30 cellular contexts compared by ENCODE assay signal in genomic region chr2:59658906-59659305, GRCh38.
DNase-seq lines count a peak whose midpoint lies in the region; ATAC-seq and TF ChIP-seq lines count a peak whose summit lies in the region.
"Had no signal": no experiment of that assay in that cellular context is flagged by ENCODE, and none has a peak within 500 bp of the region (broad histone marks: within the 10 kb centered on the region; RNA-seq: fewer than 3 reads in every experiment).

No MANE protein-coding gene starts in this region.

- WGBS in testis, 2 donors = 74 to 90% methylated on average over 3 of the region's 3 CpGs

- H3K4me1 Mint-ChIP-seq in MCF 10A (ENCODE audit: insufficient read depth, unreplicated experiment) = peaks cover 44% of the 10 kb centered on the region
- H3K4me1 Mint-ChIP-seq: B cell, IgD-negative memory B cell had no signal

- H3K4me3 Mint-ChIP-seq in MCF 10A (ENCODE audit: unreplicated experiment) = no peak overlapping the region
- H3K4me3 Mint-ChIP-seq: B cell; CD8-positive, alpha-beta T cell; IgD-negative memory B cell had no signal

- H3K4me1 ChIP-seq in breast epithelium (no peaks in the 10 kb centered on the region), upper lobe of right lung (no peaks in the 10 kb centered on the region), testis (no peaks in the 10 kb centered on the region)
- H3K4me1 ChIP-seq: Caco-2 had no signal

- H3K36me3 ChIP-seq in breast epithelium = no peaks in the 10 kb centered on the region
- H3K36me3 ChIP-seq in upper lobe of right lung = no peaks in the 10 kb centered on the region
- no peaks in the 10 kb centered on the region for H3K36me3 ChIP-seq in testis (ENCODE audit: low read depth, missing control alignments)

- H3K9me3 Mint-ChIP-seq in MCF 10A (ENCODE audit: unreplicated experiment) = no peaks in the 10 kb centered on the region
- H3K9me3 Mint-ChIP-seq: CD8-positive, alpha-beta T cell had no signal

- H3K27ac ChIP-seq in breast epithelium (no peak overlapping the region), upper lobe of right lung (no peak overlapping the region), testis (no peak overlapping the region)
- H3K27ac ChIP-seq: 22Rv1, C4-2B, HL-60, KMS-11, RWPE1 had no signal

- H3K27me3 Mint-ChIP-seq in MCF 10A (ENCODE audit: insufficient read depth, unreplicated experiment) = no peaks in the 10 kb centered on the region
- H3K27me3 Mint-ChIP-seq: IgD-negative memory B cell had no signal

- no peak for TF ChIP-seq POLR2A in breast epithelium (IDR thresholded peaks at IDR 0.05)
- no peak for TF ChIP-seq POLR2A in testis (IDR thresholded peaks at IDR 0.05)

- intact Hi-C loops in MCF 10A (cut with micrococcal nuclease) = loop anchor here (5.0 kb wide), 1 partner anchor 893 kb away; the partner anchor contains the start of gene BCL11A
- intact Hi-C loops in breast epithelium (cut with DNase I; ENCODE audit: low total_unique reads) = no loop called here
- intact Hi-C loops in upper lobe of right lung (cut with DNase I) = no loop called here
- intact Hi-C loops in testis (cut with DNase I; ENCODE audit: low total_unique reads) = no loop called here

- no peaks in the 10 kb centered on the region for H3K9me3 ChIP-seq in breast epithelium
- no peaks in the 10 kb centered on the region for H3K9me3 ChIP-seq in upper lobe of right lung
- no peaks in the 10 kb centered on the region for H3K9me3 ChIP-seq in testis
- H3K9me3 ChIP-seq: Caco-2 had no signal

- POLR2A ChIA-PET in MCF 10A (lab: Yijun Ruan, JAX) = interaction anchor here (0.6 to 0.7 kb wide), 2 partner anchors 14 to 100 kb away, joined by 3 read pairs; no protein-coding TSS in a partner anchor

- H3K27me3 ChIP-seq in breast epithelium = no peaks in the 10 kb centered on the region
- no peaks in the 10 kb centered on the region for H3K27me3 ChIP-seq in upper lobe of right lung
- no peaks in the 10 kb centered on the region for H3K27me3 ChIP-seq in testis

- peak; percentile 14 for DNase-seq in DMS53 (lab: John Stamatoyannopoulos, UW)
- no peak for DNase-seq in DMS53 treated with DMSO at 0.1 percent for 48 hours (lab: John Stamatoyannopoulos, UW; ENCODE audit: unreplicated experiment)
- DNase-seq in MCF 10A (ENCODE audit: unreplicated experiment) = peak; percentile 64
- DNase-seq in breast epithelium (ENCODE audit: low spot score in 2 of 2) = no peak
- peak; percentile 65 for DNase-seq in epithelial cell of esophagus (ENCODE audit: low read depth)
- DNase-seq in upper lobe of right lung = no peak
- DNase-seq in testis = no peak
- DNase-seq: Caco-2; CD8-positive, alpha-beta T cell; DMS 273 treated with DMSO at 0.1 percent for 48 hours; HCEC 1CT; MV-4-11; NCI-H1417; NCI-H1694; NCI-H2029 treated with DMSO at 0.1 percent for 48 hours; NCI-H2171; NCI-H226; NCI-H524; NCI-H774; SHP77; T-helper 1 cell had no signal

- H3K4me3 ChIP-seq in breast epithelium (no peak overlapping the region), epithelial cell of esophagus (ENCODE audit: low read length) (no peak overlapping the region), upper lobe of right lung (no peak overlapping the region), testis (no peak overlapping the region)

- CTCF ChIA-PET in MCF 10A (lab: Yijun Ruan, JAX) = interaction anchor here (0.7 kb wide), 1 partner anchor 547 kb away, joined by 3 read pairs; no protein-coding TSS in a partner anchor

- TF ChIP-seq CTCF in MCF 10A (IDR thresholded peaks at IDR 0.05; ENCODE audit: unreplicated experiment) (no peak), breast epithelium (IDR thresholded peaks at IDR 0.05) (no peak), epithelial cell of esophagus (IDR thresholded peaks at IDR 0.05; ENCODE audit: insufficient read depth, low read depth, low read length, missing control alignments) (no peak), upper lobe of right lung (IDR thresholded peaks at IDR 0.05) (no peak), testis (IDR thresholded peaks at IDR 0.05) (no peak)

- H3K27ac Mint-ChIP-seq in MCF 10A (ENCODE audit: low read depth, unreplicated experiment) = no peak overlapping the region
- H3K27ac Mint-ChIP-seq: B cell; CD8-positive, alpha-beta T cell; IgD-negative memory B cell had no signal

- H3K36me3 Mint-ChIP-seq in MCF 10A (ENCODE audit: insufficient read depth, unreplicated experiment) = no peaks in the 10 kb centered on the region
- H3K36me3 Mint-ChIP-seq: CD8-positive, alpha-beta T cell; IgD-negative memory B cell had no signal

- ATAC-seq in upper lobe of right lung (peak; percentile 21), HG03460 (IDR thresholded peaks at IDR 0.05; ENCODE audit: unreplicated experiment) (no peak)
- ATAC-seq: CD8-positive, alpha-beta T cell; Panc1 had no signal

- no TSS peak for BruUV-seq in MCF 10A (replicated peaks; lab: Mats Ljungman, UMichigan)

Comparison
In these comparisons a context has a peak if more than half of its experiments do, and no peak if none do; other contexts are left out.
1. DNase-seq: peak in DMS53 (single experiment), MCF 10A (single experiment) and epithelial cell of esophagus (single experiment); none in DMS53 treated with DMSO at 0.1 percent for 48 hours (single experiment), breast epithelium (0 of 2), upper lobe of right lung (single experiment) and testis (single experiment).